Comparison of ENCODE assay signal across 24 cellular contexts in the genomic region with DNA sequence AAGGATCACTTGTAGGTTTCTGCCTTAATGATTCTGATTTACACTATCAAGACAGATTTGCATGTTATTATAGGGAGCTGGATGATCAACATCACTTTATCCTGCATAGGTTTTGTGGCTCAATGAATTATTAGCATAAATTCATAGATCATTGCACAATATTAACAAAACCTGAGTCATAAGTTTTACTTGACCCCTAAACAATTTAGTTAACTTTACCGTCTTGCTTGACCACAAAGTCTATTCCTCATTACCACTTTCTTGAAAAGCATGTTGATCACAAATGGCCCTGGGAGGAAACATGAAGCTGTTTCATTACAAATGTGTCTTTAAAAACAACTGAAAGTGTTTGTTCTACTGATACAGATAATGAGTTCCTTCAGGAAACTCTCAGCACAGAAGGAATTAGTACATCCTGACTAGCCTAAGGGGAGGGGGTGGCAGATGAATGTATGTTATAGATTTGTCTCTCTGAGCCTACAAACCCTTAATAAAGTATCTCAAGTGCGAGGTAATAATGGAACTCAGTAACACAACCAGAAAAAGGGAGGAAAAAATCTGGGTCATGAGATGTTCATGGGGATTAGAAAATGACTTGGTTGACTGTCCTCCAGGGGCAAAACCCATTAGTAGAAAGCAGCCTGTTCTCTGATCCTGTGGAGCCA.
"Had no signal": no experiment of that assay in that cellular context is flagged by ENCODE, and none has a peak within 500 bp of the region (broad histone marks: within the 10 kb centered on the region; RNA-seq: fewer than 3 reads in every experiment).

No MANE protein-coding gene starts in this region.

- H3K79me2 ChIP-seq: hepatocyte had no signal

- H3K27me3 Mint-ChIP-seq: activated CD4-positive, alpha-beta memory T cell treated with anti-CD3 and anti-CD28 coated beads for 36 hours had no signal

- H3K4me1 ChIP-seq: breast epithelium, colonic mucosa, prostate gland, right atrium auricular region, upper lobe of left lung had no signal

- H3K4me3 Mint-ChIP-seq: activated CD4-positive, alpha-beta memory T cell treated with anti-CD3 and anti-CD28 coated beads for 36 hours; activated naive CD8-positive, alpha-beta T cell treated with anti-CD3 and anti-CD28 coated beads for 36 hours; effector memory CD8-positive, alpha-beta T cell; natural killer cell had no signal

- H3K27me3 ChIP-seq: breast epithelium, colonic mucosa, hepatocyte, right atrium auricular region, upper lobe of left lung had no signal

- H3K27ac Mint-ChIP-seq: activated CD4-positive, alpha-beta memory T cell treated with anti-CD3 and anti-CD28 coated beads for 36 hours; activated naive CD8-positive, alpha-beta T cell treated with anti-CD3 and anti-CD28 coated beads for 36 hours; effector memory CD8-positive, alpha-beta T cell; natural killer cell had no signal

- H3K27ac ChIP-seq: breast epithelium, colonic mucosa, dorsolateral prefrontal cortex, hepatocyte, prostate gland, right atrium auricular region, thoracic aorta, upper lobe of left lung had no signal

- H3K9me3 ChIP-seq: colonic mucosa, prostate gland, thoracic aorta, upper lobe of left lung had no signal

- H3K4me3 ChIP-seq: breast epithelium, colonic mucosa, dorsolateral prefrontal cortex, hepatocyte, prostate gland, right atrium auricular region, thoracic aorta, upper lobe of left lung had no signal

- FAIRE-seq: endothelial cell of umbilical vein, frontal cortex had no signal

- H3K36me3 Mint-ChIP-seq: activated CD4-positive, alpha-beta memory T cell treated with anti-CD3 and anti-CD28 coated beads for 36 hours; natural killer cell had no signal

- ATAC-seq: effector memory CD8-positive, alpha-beta T cell; esophagus mucosa; left ventricle myocardium superior; natural killer cell had no signal

- DNase-seq: activated CD4-positive, alpha-beta memory T cell treated with anti-CD3 and anti-CD28 coated beads for 36 hours; activated CD4-positive, alpha-beta T cell treated with anti-CD3 and anti-CD28 coated beads for 48 hours; activated naive CD4-positive, alpha-beta T cell treated with Interleukin-2 at 50 U/mL for 16 hours; activated naive CD8-positive, alpha-beta T cell treated with anti-CD3 and anti-CD28 coated beads for 36 hours; activated T-cell treated with anti-CD3 and anti-CD28 coated beads, Interleukin-2, amount 50 U/mL, for 48 hours; colonic mucosa; dorsolateral prefrontal cortex; effector memory CD8-positive, alpha-beta T cell; glutamatergic neuron; left ventricle myocardium superior; midbrain; natural killer cell; stimulated activated CD4-positive, alpha-beta T cell treated with anti-CD3 and anti-CD28 coated beads, Interleukin-4, amount 100 ng/mL, for 24 hours; stimulated activated naive CD4-positive, alpha-beta T cell treated with Interleukin-2 at 50 U/mL for 16 hours; T-helper 9 cell; upper lobe of left lung had no signal

- H3K9me3 Mint-ChIP-seq: activated CD4-positive, alpha-beta memory T cell treated with anti-CD3 and anti-CD28 coated beads for 36 hours; activated naive CD8-positive, alpha-beta T cell treated with anti-CD3 and anti-CD28 coated beads for 36 hours had no signal

- H2AFZ ChIP-seq: hepatocyte had no signal

- H3K4me2 ChIP-seq: hepatocyte had no signal

- H3K36me3 ChIP-seq: breast epithelium, colonic mucosa, prostate gland, right atrium auricular region, thoracic aorta, upper lobe of left lung had no signal

- H3K4me1 Mint-ChIP-seq: activated naive CD8-positive, alpha-beta T cell treated with anti-CD3 and anti-CD28 coated beads for 36 hours; natural killer cell had no signal
